ENCODE assay signal across 1 cellular context in the genomic region with DNA sequence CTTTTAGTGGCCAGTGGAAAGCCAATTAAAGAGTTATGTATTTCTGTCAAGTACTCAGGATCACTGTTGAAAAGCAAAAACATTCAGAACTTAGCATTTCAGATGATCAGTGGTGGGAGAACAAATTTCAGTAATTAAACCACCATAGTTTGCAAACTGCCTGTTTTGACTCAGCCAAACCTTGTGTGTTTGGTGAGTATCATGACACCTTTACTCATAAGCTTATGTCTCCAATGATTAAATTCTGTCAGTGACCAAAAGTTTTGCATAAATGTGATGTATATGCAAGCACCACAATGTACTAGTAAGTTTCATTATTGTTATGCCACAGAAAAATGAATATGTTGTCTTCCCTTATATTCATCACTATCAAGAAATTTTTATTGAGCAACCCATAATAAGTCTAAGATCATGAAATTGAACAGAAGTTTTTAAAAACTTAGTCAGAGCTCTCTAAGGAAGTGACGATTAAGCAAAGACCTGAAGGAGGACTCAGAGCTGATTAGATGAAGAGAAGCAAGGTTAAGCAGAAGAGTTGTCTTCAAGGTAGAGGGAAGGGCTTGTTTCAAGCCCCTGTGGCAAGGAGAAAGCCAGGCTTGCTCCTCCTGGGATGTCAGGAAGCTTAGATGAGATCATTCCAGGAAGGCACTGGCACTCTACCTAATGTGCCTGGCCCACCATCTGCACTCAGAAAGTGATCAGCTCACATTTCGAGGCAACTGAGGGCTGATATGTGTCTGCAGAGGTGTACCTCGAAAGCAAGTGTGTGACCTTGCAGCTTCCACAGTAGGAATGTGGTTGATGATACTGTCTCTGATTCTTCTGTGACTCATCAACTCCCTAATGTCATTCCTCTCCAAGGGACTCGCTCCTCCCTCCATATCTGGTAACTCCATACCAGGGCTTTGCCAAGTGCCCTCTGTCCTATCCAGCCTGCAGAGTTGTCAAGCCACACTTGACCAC.
TF ChIP-seq lines count a peak whose summit lies in the region.

No MANE protein-coding gene starts in this region.

TF ChIP-seq in GM12878, 131 proteins besides CTCF, POLR2A, EP300 and RAD21 (continued from another document):
- peak; percentile 98 for TF ChIP-seq MTA2 (IDR thresholded peaks at IDR 0.05; ENCODE audit: low read depth)
- peak; percentile 49; the same call in 1 of the 2 replicates for TF ChIP-seq PAX5 (IDR thresholded peaks at IDR 0.05; ENCODE audit: borderline replicate concordance, low read depth, low read length)
- TF ChIP-seq BCL11A (IDR thresholded peaks at IDR 0.05; ENCODE audit: low read depth, low read length) = peak; percentile 93
- TF ChIP-seq ATF2 (IDR thresholded peaks at IDR 0.05; ENCODE audit: low read length) = peak; percentile 76
- peak; percentile 86 for TF ChIP-seq DPF2 (IDR thresholded peaks at IDR 0.05)
- peak; percentile 86; the same call in 1 of the 2 replicates for TF ChIP-seq NFIC (IDR thresholded peaks at IDR 0.05; ENCODE audit: low read depth, low read length)
- peak; percentile 27 for TF ChIP-seq SMAD1 (IDR thresholded peaks at IDR 0.05; ENCODE audit: low read depth, partially characterized antibody)
- no peak for TF ChIP-seq KAT2A (conservative IDR thresholded peaks at IDR 0.05; ENCODE audit: control insufficient read depth, low read depth, low read length)
- TF ChIP-seq MEF2B (IDR thresholded peaks at IDR 0.05; ENCODE audit: partially characterized antibody, poor library complexity, severe bottlenecking) = no peak
- no peak for TF ChIP-seq TARDBP (IDR thresholded peaks at IDR 0.05; ENCODE audit: borderline replicate concordance)
- 0 out of 2 replicates have a peak, but pooled peaks have one; percentile 33 for TF ChIP-seq EED (IDR thresholded peaks at IDR 0.05; ENCODE audit: low read depth)
- TF ChIP-seq BCL3 (IDR thresholded peaks at IDR 0.05; ENCODE audit: borderline replicate concordance, insufficient read depth, low read depth, low read length, poor library complexity, severe bottlenecking) = peak; percentile 74
- TF ChIP-seq POU2F2 (IDR thresholded peaks at IDR 0.05; ENCODE audit: borderline replicate concordance, low read depth, low read length) = peak; percentile 95
- TF ChIP-seq CREM (IDR thresholded peaks at IDR 0.05; ENCODE audit: low read depth) = peak; percentile 59; the same call in 1 of the 2 replicates
- peak; percentile 92 for TF ChIP-seq JUNB (IDR thresholded peaks at IDR 0.05)
- TF ChIP-seq IKZF1 (conservative IDR thresholded peaks at IDR 0.05) = peak; percentile 31; the same call in 1 of the 2 replicates
- TF ChIP-seq, protein P1, sequence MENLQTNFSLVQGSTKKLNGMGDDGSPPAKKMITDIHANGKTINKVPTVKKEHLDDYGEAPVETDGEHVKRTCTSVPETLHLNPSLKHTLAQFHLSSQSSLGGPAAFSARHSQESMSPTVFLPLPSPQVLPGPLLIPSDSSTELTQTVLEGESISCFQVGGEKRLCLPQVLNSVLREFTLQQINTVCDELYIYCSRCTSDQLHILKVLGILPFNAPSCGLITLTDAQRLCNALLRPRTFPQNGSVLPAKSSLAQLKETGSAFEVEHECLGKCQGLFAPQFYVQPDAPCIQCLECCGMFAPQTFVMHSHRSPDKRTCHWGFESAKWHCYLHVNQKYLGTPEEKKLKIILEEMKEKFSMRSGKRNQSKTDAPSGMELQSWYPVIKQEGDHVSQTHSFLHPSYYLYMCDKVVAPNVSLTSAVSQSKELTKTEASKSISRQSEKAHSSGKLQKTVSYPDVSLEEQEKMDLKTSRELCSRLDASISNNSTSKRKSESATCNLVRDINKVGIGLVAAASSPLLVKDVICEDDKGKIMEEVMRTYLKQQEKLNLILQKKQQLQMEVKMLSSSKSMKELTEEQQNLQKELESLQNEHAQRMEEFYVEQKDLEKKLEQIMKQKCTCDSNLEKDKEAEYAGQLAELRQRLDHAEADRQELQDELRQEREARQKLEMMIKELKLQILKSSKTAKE (IDR thresholded peaks at IDR 0.05; ENCODE audit: low read depth, poor library complexity, severe bottlenecking) = peak; percentile 75
- peak; percentile 64; the same call in 1 of the 2 replicates for TF ChIP-seq BACH1 (IDR thresholded peaks at IDR 0.05; ENCODE audit: borderline replicate concordance)
- no peak for TF ChIP-seq EZH2 (IDR thresholded peaks at IDR 0.05; ENCODE audit: borderline replicate concordance, control insufficient read depth, low read depth, low read length)
- TF ChIP-seq IKZF2 (IDR thresholded peaks at IDR 0.05) = peak; percentile 24 to 57; a peak in 3 of 4 replicates
- peak; percentile 72; the same call in 1 of the 2 replicates for TF ChIP-seq CBFB (IDR thresholded peaks at IDR 0.05; ENCODE audit: low read depth)
- TF ChIP-seq FOXM1 (IDR thresholded peaks at IDR 0.05; ENCODE audit: low read depth, low read length) = peak; percentile 59
- TF ChIP-seq BHLHE40 (IDR thresholded peaks at IDR 0.05; ENCODE audit: borderline replicate concordance in 1 of 2, low read depth in 2 of 2, low read length in 1 of 2) = peak; percentile 55 to 76; a peak in 3 of 4 replicates
- no peak for TF ChIP-seq GATAD2B (conservative IDR thresholded peaks at IDR 0.05; ENCODE audit: low read depth)
- TF ChIP-seq ZZZ3 (IDR thresholded peaks at IDR 0.05; ENCODE audit: control insufficient read depth, insufficient read length, low read depth) = no peak
- peak; percentile 61; the same call in 1 of the 2 replicates for TF ChIP-seq PKNOX1 (IDR thresholded peaks at IDR 0.05)
- TF ChIP-seq POLR2AphosphoS2 (IDR thresholded peaks at IDR 0.05; ENCODE audit: low read depth, low read length) = no peak
- TF ChIP-seq ZNF217 (IDR thresholded peaks at IDR 0.05) = peak; percentile 93
- TF ChIP-seq IRF3 (IDR thresholded peaks at IDR 0.05) = no peak
- TF ChIP-seq NR2F1 (conservative IDR thresholded peaks at IDR 0.05) = peak; percentile 79
- no peak for TF ChIP-seq ZSCAN29 (IDR thresholded peaks at IDR 0.05)
- no peak for TF ChIP-seq CBX3 (IDR thresholded peaks at IDR 0.05; ENCODE audit: borderline replicate concordance, low read depth)
- no peak for TF ChIP-seq JUND (IDR thresholded peaks at IDR 0.05; ENCODE audit: low read depth, low read length)
- TF ChIP-seq HDGF (IDR thresholded peaks at IDR 0.05) = no peak
- TF ChIP-seq RUNX3 (IDR thresholded peaks at IDR 0.05; ENCODE audit: low read length) = peak; percentile 95
- TF ChIP-seq, protein P2, sequence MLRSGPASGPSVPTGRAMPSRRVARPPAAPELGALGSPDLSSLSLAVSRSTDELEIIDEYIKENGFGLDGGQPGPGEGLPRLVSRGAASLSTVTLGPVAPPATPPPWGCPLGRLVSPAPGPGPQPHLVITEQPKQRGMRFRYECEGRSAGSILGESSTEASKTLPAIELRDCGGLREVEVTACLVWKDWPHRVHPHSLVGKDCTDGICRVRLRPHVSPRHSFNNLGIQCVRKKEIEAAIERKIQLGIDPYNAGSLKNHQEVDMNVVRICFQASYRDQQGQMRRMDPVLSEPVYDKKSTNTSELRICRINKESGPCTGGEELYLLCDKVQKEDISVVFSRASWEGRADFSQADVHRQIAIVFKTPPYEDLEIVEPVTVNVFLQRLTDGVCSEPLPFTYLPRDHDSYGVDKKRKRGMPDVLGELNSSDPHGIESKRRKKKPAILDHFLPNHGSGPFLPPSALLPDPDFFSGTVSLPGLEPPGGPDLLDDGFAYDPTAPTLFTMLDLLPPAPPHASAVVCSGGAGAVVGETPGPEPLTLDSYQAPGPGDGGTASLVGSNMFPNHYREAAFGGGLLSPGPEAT (IDR thresholded peaks at IDR 0.05; ENCODE audit: low read depth) = peak; percentile 55; the same call in 1 of the 2 replicates
- no peak for TF ChIP-seq WRNIP1 (IDR thresholded peaks at IDR 0.05; ENCODE audit: borderline replicate concordance, low read depth, low read length)
- TF ChIP-seq CREB1 (IDR thresholded peaks at IDR 0.05; ENCODE audit: low read depth) = peak; percentile 49; the same call in 1 of the 2 replicates
- TF ChIP-seq ATF7 (IDR thresholded peaks at IDR 0.05; ENCODE audit: low read depth) = peak; percentile 81
- TF ChIP-seq ATF3 (IDR thresholded peaks at IDR 0.05; ENCODE audit: borderline replicate concordance, extremely low read depth, low read depth, low read length) = no peak
- TF ChIP-seq IRF4 (IDR thresholded peaks at IDR 0.05; ENCODE audit: low read depth, low read length) = peak; percentile 90
- no peak for TF ChIP-seq SP1 (IDR thresholded peaks at IDR 0.05; ENCODE audit: low read depth, low read length)
- 0 out of 2 replicates have a peak, but pooled peaks have one; percentile 33 for TF ChIP-seq MLLT1 (IDR thresholded peaks at IDR 0.05)
- no peak for TF ChIP-seq NKRF (conservative IDR thresholded peaks at IDR 0.05)
- TF ChIP-seq BMI1 (IDR thresholded peaks at IDR 0.05; ENCODE audit: borderline replicate concordance) = peak; percentile 68; the same call in 1 of the 2 replicates
- peak in 1 of 2 experiments; percentile 40; a peak in 1 of 4 replicates for TF ChIP-seq ETV6 (conservative IDR thresholded peaks at IDR 0.05 in 1 of 2, IDR thresholded peaks at IDR 0.05 in 1 of 2; ENCODE audit: borderline replicate concordance in 1 of 2, low read depth in 1 of 2)
- no peak for TF ChIP-seq SREBF2 (IDR thresholded peaks at IDR 0.05; ENCODE audit: low read length)
